Comparison of ENCODE assay signal across 26 cellular contexts in genomic region chr5:168872246-168872645, GRCh38.
"Had no signal": no experiment of that assay in that cellular context is flagged by ENCODE, and none has a peak within 500 bp of the region (broad histone marks: within the 10 kb centered on the region; RNA-seq: fewer than 3 reads in every experiment).

No MANE protein-coding gene starts in this region.

- H3K4me3 ChIP-seq: neural progenitor cell, ovary, psoas muscle, right lobe of liver, sigmoid colon, suprapubic skin, testis, tibial artery, transverse colon, upper lobe of right lung, uterus had no signal

- H3K36me3 Mint-ChIP-seq: naive thymus-derived CD8-positive, alpha-beta T cell; neural progenitor cell; stimulated activated effector memory CD8-positive, alpha-beta T cell treated with anti-CD3 and anti-CD28 coated beads, Interleukin-12 subunit alpha, Interleukin-12 subunit beta, amount 100 ng/mL, for 72 hours had no signal

- H3K9me3 Mint-ChIP-seq: neural progenitor cell; stimulated activated effector memory CD8-positive, alpha-beta T cell treated with anti-CD3 and anti-CD28 coated beads, Interleukin-12 subunit alpha, Interleukin-12 subunit beta, amount 100 ng/mL, for 72 hours; type B pancreatic cell had no signal

- ATAC-seq: naive thymus-derived CD8-positive, alpha-beta T cell; psoas muscle; right cardiac atrium; right lobe of liver; stimulated activated effector memory CD8-positive, alpha-beta T cell treated with anti-CD3 and anti-CD28 coated beads, Interleukin-12 subunit alpha, Interleukin-12 subunit beta, amount 100 ng/mL, for 72 hours; stimulated activated naive B cell treated with anti-CD40 and anti-IgM and Interleukin-4, amounts not matched to agents 10 μg/mL and 1 μg/mL and 100 μg/mL, for 72 hours; upper lobe of right lung had no signal

- H3K27ac Mint-ChIP-seq: naive B cell; naive thymus-derived CD8-positive, alpha-beta T cell; neural progenitor cell; stimulated activated effector memory CD8-positive, alpha-beta T cell treated with anti-CD3 and anti-CD28 coated beads, Interleukin-12 subunit alpha, Interleukin-12 subunit beta, amount 100 ng/mL, for 72 hours; stimulated activated naive B cell treated with anti-CD40 and anti-IgM and Interleukin-4, amounts not matched to agents 10 μg/mL and 1 μg/mL and 100 μg/mL, for 72 hours; type B pancreatic cell had no signal

- H3K4me3 Mint-ChIP-seq: naive B cell; naive thymus-derived CD8-positive, alpha-beta T cell; neural progenitor cell; stimulated activated effector memory CD8-positive, alpha-beta T cell treated with anti-CD3 and anti-CD28 coated beads, Interleukin-12 subunit alpha, Interleukin-12 subunit beta, amount 100 ng/mL, for 72 hours; stimulated activated naive B cell treated with anti-CD40 and anti-IgM and Interleukin-4, amounts not matched to agents 10 μg/mL and 1 μg/mL and 100 μg/mL, for 72 hours; type B pancreatic cell had no signal

- H3K4me1 Mint-ChIP-seq: stimulated activated effector memory CD8-positive, alpha-beta T cell treated with anti-CD3 and anti-CD28 coated beads, Interleukin-12 subunit alpha, Interleukin-12 subunit beta, amount 100 ng/mL, for 72 hours had no signal

- H3K9me3 ChIP-seq: ovary, psoas muscle, right lobe of liver, sigmoid colon, suprapubic skin, testis, tibial artery, transverse colon, upper lobe of right lung, uterus had no signal

- H3K36me3 ChIP-seq: neural progenitor cell, ovary, right lobe of liver, sigmoid colon, suprapubic skin, tibial artery, transverse colon, upper lobe of right lung, uterus had no signal

- H3K4me1 ChIP-seq: psoas muscle, right lobe of liver, suprapubic skin, testis, tibial artery, transverse colon, upper lobe of right lung, uterus had no signal

- H3K27me3 ChIP-seq: neural progenitor cell, ovary, right lobe of liver, sigmoid colon, testis, tibial artery, transverse colon, upper lobe of right lung, uterus had no signal

- DNase-seq: naive B cell; naive thymus-derived CD8-positive, alpha-beta T cell; occipital lobe; ovary; posterior cingulate gyrus; psoas muscle; right cardiac atrium; right lobe of liver; sigmoid colon; small intestine; stimulated activated CD4-positive, alpha-beta T cell treated with anti-CD3 and anti-CD28 coated beads, Interleukin-15, amount 100 ng/mL, for 24 hours; stimulated activated CD4-positive, alpha-beta T cell treated with anti-CD3 and anti-CD28 coated beads, Interleukin-2, amount 100 ng/mL, for 24 hours; stimulated activated CD4-positive, alpha-beta T cell treated with anti-CD3 and anti-CD28 coated beads, Interleukin-2, amount 100 ng/mL, for 48 hours; stimulated activated CD4-positive, alpha-beta T cell treated with anti-CD3 and anti-CD28 coated beads, Interleukin-4, amount 100 ng/mL, for 24 hours; stimulated activated naive B cell treated with anti-CD40 and anti-IgM and Interleukin-4, amounts not matched to agents 10 μg/mL and 1 μg/mL and 100 μg/mL, for 72 hours; stimulated activated naive CD4-positive, alpha-beta T cell treated with Interleukin-2 at 50 U/mL for 16 hours; substantia nigra; testis; tibial artery; transverse colon; upper lobe of right lung; uterus had no signal
